In genomic region chr3:21919383-21919782, GRCh38 we compare ENCODE assay signal across 1 cellular context.
TF ChIP-seq lines count a peak whose summit lies in the region.

No MANE protein-coding gene starts in this region.

TF ChIP-seq in IMR-90, 13 proteins besides CTCF, POLR2A, EP300 and RAD21 (continued from another document):
- TF ChIP-seq RCOR1 (IDR thresholded peaks at IDR 0.05; ENCODE audit: insufficient replicate concordance, low read length) (no peak), FOS (IDR thresholded peaks at IDR 0.05; ENCODE audit: low read depth, low read length) (no peak), RFX5 (IDR thresholded peaks at IDR 0.05; ENCODE audit: low read depth, low read length) (no peak), MXI1 (IDR thresholded peaks at IDR 0.05; ENCODE audit: borderline replicate concordance, low read depth, low read length) (no peak), BHLHE40 (IDR thresholded peaks at IDR 0.05; ENCODE audit: low read depth, low read length) (no peak), NFE2L2 (IDR thresholded peaks at IDR 0.05; ENCODE audit: low read depth, low read length) (no peak), ELK1 (IDR thresholded peaks at IDR 0.05; ENCODE audit: borderline replicate concordance, low read depth, low read length) (no peak), CEBPB (IDR thresholded peaks at IDR 0.05; ENCODE audit: low read depth, low read length) (no peak), MAFK (IDR thresholded peaks at IDR 0.05; ENCODE audit: low read depth, low read length) (no peak), CHD1 (IDR thresholded peaks at IDR 0.05; ENCODE audit: low read depth, low read length) (no peak), SMC3 (IDR thresholded peaks at IDR 0.05; ENCODE audit: low read depth, low read length) (no peak)
TF ChIP-seq in IMR-90: peak in this region for 0.
